ENCODE assay signal across 8 cellular contexts in the genomic region with DNA sequence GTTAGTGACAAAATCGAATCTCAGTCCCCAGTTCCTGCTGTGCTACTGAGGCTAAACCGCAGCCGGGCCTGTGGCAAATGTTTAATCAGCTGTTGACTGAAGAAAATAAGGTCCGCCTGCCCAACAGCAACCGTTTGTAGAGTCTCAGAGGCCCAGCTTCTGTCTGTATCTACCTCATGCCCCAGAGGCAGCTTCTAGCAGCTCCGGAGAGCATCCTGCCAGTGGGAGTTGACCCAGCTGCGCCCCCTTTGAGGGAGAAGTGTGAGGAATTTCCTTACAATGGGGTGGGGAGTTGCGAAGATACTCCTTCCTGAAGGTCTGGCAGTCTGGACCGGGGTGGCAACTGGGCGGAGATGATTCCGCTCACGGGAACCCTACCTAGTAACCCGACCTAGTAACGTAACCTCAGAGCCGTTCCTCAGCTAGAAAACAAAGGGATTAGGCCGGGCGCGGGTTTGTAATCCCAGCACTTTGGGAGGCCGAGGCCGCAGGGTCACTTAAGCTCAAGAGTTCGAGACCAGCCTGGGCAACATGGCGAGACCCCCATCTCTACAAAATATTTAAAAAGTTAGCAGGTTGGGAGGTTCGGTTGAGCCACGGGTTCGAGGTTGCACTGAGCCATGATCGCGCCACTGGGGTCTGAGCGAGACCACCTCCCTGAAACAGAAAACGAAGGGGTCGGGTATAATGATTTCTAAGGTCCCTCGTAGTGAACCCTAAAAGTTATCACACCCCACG. TPM values are rescaled to one million over a fixed set of nuclear protein-coding genes. Genes with fewer than 3 reads are reported as not detected.
DNase-seq lines count a peak whose midpoint lies in the region; ATAC-seq and TF ChIP-seq lines count a peak whose summit lies in the region.

No MANE protein-coding gene starts in this region.

- H3K4me3 ChIP-seq in DOHH2 (ENCODE audit: low read length) (peak overlapping the region; percentile 79), HFF-Myc (replicated peaks; ENCODE audit: low read depth, low read length) (peak overlapping the region; percentile 73), muscle layer of colon (ENCODE audit: low read depth in 1 of 2, low read length in 2 of 2) (peak overlapping the region; percentile 35 to 95)

- peaks cover 14% of the 10 kb centered on the region for H3K36me3 Mint-ChIP-seq in activated CD8-positive, alpha-beta T cell treated with anti-CD3 and anti-CD28 coated beads for 36 hours (ENCODE audit: low read depth)

- H3K9me3 ChIP-seq in DOHH2 (ENCODE audit: control insufficient read depth, insufficient read depth, low read length) (no peaks in the 10 kb centered on the region), muscle layer of colon (ENCODE audit: low read length) (no peaks in the 10 kb centered on the region)

- H3K27me3 ChIP-seq in DOHH2 (ENCODE audit: control insufficient read depth, low read length) (no peaks in the 10 kb centered on the region), muscle layer of colon (ENCODE audit: control insufficient read depth in 1 of 2, insufficient read depth in 2 of 2, low read length in 2 of 2) (no peaks in the 10 kb centered on the region)

- H3K9ac ChIP-seq in muscle layer of colon (ENCODE audit: low read length) = peak overlapping the region; percentile 78

- peaks cover 53% of the 10 kb centered on the region for H3K79me2 ChIP-seq in DOHH2 (ENCODE audit: control insufficient read depth, low read length)

- CTCF ChIA-PET in activated CD8-positive, alpha-beta T cell treated with anti-CD3 and anti-CD28 coated beads for 36 hours (lab: Charles Lee) = interaction anchor here (0.9 to 2.2 kb wide), 5 partner anchors 9 to 44 kb away, joined by 3 to 10 read pairs (median 4); a partner anchor contains a TSS

- H3K9me3 Mint-ChIP-seq in activated CD8-positive, alpha-beta T cell treated with anti-CD3 and anti-CD28 coated beads for 36 hours = no peaks in the 10 kb centered on the region

- intact Hi-C loops in activated CD8-positive, alpha-beta T cell treated with anti-CD3 and anti-CD28 coated beads for 36 hours (cut with micrococcal nuclease) = no loop called here

- H3K27ac Mint-ChIP-seq in activated CD8-positive, alpha-beta T cell treated with anti-CD3 and anti-CD28 coated beads for 36 hours = peak overlapping the region; percentile 70

- H3F3A ChIP-seq in DOHH2 (ENCODE audit: control insufficient read depth, insufficient read depth) = peaks cover 43% of the 10 kb centered on the region

- peak overlapping the region; percentile 94 for H3K4me2 ChIP-seq in DOHH2 (ENCODE audit: low read length)

- TF ChIP-seq CTCF in DOHH2 (IDR thresholded peaks at IDR 0.05; ENCODE audit: low read depth, low read length, poor library complexity, severe bottlenecking) (peak; percentile 58), HFF-Myc (IDR thresholded peaks at IDR 0.05; ENCODE audit: low read depth, low read length, missing control alignments) (peak; percentile 11)
- no peak for TF ChIP-seq CTCF in activated CD8-positive, alpha-beta T cell treated with anti-CD3 and anti-CD28 coated beads for 36 hours (IDR thresholded peaks at IDR 0.05)

- no peak for ATAC-seq in activated CD8-positive, alpha-beta T cell treated with anti-CD3 and anti-CD28 coated beads for 36 hours
- peak; percentile 18 for ATAC-seq in esophagus mucosa

- H3K4me1 Mint-ChIP-seq in activated CD8-positive, alpha-beta T cell treated with anti-CD3 and anti-CD28 coated beads for 36 hours (ENCODE audit: low read depth) = peaks cover 53% of the 10 kb centered on the region

- 0 out of 2 replicates have a peak, but pooled peaks cover 5% of the 10 kb centered on the region for H4K20me1 ChIP-seq in DOHH2 (ENCODE audit: control insufficient read depth, insufficient read depth, low read depth, low read length)

- no peaks in the 10 kb centered on the region for H3K9me2 ChIP-seq in DOHH2 (replicated peaks; ENCODE audit: control insufficient read depth, low read length)

- peak overlapping the region; percentile 73 for H3K4me3 Mint-ChIP-seq in activated CD8-positive, alpha-beta T cell treated with anti-CD3 and anti-CD28 coated beads for 36 hours

- POLR2A ChIA-PET in activated CD8-positive, alpha-beta T cell treated with anti-CD3 and anti-CD28 coated beads for 36 hours (lab: Charles Lee) = interaction anchor here (0.9 to 2.3 kb wide), 5 partner anchors 10 to 28 kb away, joined by 4 to 26 read pairs (median 8); a partner anchor contains a TSS

- no peaks in the 10 kb centered on the region for H3K27me3 Mint-ChIP-seq in activated CD8-positive, alpha-beta T cell treated with anti-CD3 and anti-CD28 coated beads for 36 hours

- H3K27ac ChIP-seq in DOHH2 (ENCODE audit: low read depth, low read length) (peak overlapping the region; percentile 81), muscle layer of colon (ENCODE audit: low read depth, low read length) (peak overlapping the region; percentile 95)

- DNase-seq in HFF-Myc (ENCODE audit: extremely low read depth, low read depth) (peak; percentile 79), NCI-H510A treated with DMSO at 0.1 percent for 48 hours (lab: John Stamatoyannopoulos, UW) (peak; percentile 85), ureter (ENCODE audit: low spot score) (peak; percentile 68), inferior parietal cortex (ENCODE audit: extremely low spot score) (no peak)
- DNase-seq in activated CD8-positive, alpha-beta T cell treated with anti-CD3 and anti-CD28 coated beads for 36 hours = peak; percentile 77

- H3K4me1 ChIP-seq in DOHH2 (ENCODE audit: control insufficient read depth, low read length) (peaks cover 80% of the 10 kb centered on the region), muscle layer of colon (ENCODE audit: insufficient read depth, low read length) (peaks cover 33% of the 10 kb centered on the region)

- peaks cover 18% of the 10 kb centered on the region for H3K36me3 ChIP-seq in DOHH2 (ENCODE audit: control insufficient read depth, low read length)
- H3K36me3 ChIP-seq in muscle layer of colon (ENCODE audit: insufficient read depth, low read length) = peaks cover 9% of the 10 kb centered on the region

RNA-seq across cellular contexts. Expression of a gene that starts 0.8 kb away (rescaled TPM):
- 1 to 10 TPM; 4.7 to 4.9 TPM for total RNA-seq in activated CD8-positive, alpha-beta T cell treated with anti-CD3 and anti-CD28 coated beads for 36 hours
- total RNA-seq in esophagus mucosa = 1.3 TPM
- 3.6 TPM for total RNA-seq in ureter

RNA-seq across cellular contexts. Expression of a gene that starts 9.7 kb away (rescaled TPM):
- 10 to 100 TPM; 56.0 to 59.2 TPM for total RNA-seq in activated CD8-positive, alpha-beta T cell treated with anti-CD3 and anti-CD28 coated beads for 36 hours
- total RNA-seq in esophagus mucosa = 44.9 TPM
- 117 TPM for total RNA-seq in ureter

RNA-seq across cellular contexts. Expression of a gene that starts 36.9 kb away (rescaled TPM):
- total RNA-seq in activated CD8-positive, alpha-beta T cell treated with anti-CD3 and anti-CD28 coated beads for 36 hours = not detected
- 7.5 TPM for total RNA-seq in esophagus mucosa
- total RNA-seq in ureter = 91.0 TPM

RNA-seq across cellular contexts. Expression of a gene that starts 54.9 kb away (rescaled TPM):
- total RNA-seq in activated CD8-positive, alpha-beta T cell treated with anti-CD3 and anti-CD28 coated beads for 36 hours = 1 to 10 TPM; 2.6 to 2.9 TPM
- total RNA-seq in esophagus mucosa (6.1 TPM), ureter (18.2 TPM)

RNA-seq across cellular contexts. Expression of a gene that starts 55.1 kb away (rescaled TPM):
- 10 to 100 TPM; 21.8 to 21.9 TPM for total RNA-seq in activated CD8-positive, alpha-beta T cell treated with anti-CD3 and anti-CD28 coated beads for 36 hours
- total RNA-seq in esophagus mucosa = 9.6 TPM
- 14.1 TPM for total RNA-seq in ureter

Comparison
In these comparisons a context has a peak if more than half of its experiments do, and no peak if none do; other contexts are left out.
1. RNA of a gene that starts 36.9 kb away (total RNA-seq): 91.0 TPM in ureter (single experiment); 7.5 TPM in esophagus mucosa (single experiment) and not detected in activated CD8-positive, alpha-beta T cell treated with anti-CD3 and anti-CD28 coated beads for 36 hours; every median in the first group is over 10 times any median in the second.
2. Peak in every context shown above with its lines, with median percentiles within 50 percentile points of each other: H3K4me3 ChIP-seq.